Comparison of ENCODE assay signal across 7 cellular contexts in genomic region chr1:85938829-85939228, GRCh38.
"Had no signal": no experiment of that assay in that cellular context is flagged by ENCODE, and none has a peak within 500 bp of the region (broad histone marks: within the 10 kb centered on the region; RNA-seq: fewer than 3 reads in every experiment).

No MANE protein-coding gene starts in this region.

- DNase-seq: GDM1, GF-D8 had no signal

- H3K4me3 ChIP-seq: GM12878 had no signal

- FAIRE-seq: G401.6, GM12878, GM12892, GM18507, GM19239 had no signal

- ATAC-seq: GM12878 had no signal
